ENCODE assay signal across 28 cellular contexts in the genomic region with DNA sequence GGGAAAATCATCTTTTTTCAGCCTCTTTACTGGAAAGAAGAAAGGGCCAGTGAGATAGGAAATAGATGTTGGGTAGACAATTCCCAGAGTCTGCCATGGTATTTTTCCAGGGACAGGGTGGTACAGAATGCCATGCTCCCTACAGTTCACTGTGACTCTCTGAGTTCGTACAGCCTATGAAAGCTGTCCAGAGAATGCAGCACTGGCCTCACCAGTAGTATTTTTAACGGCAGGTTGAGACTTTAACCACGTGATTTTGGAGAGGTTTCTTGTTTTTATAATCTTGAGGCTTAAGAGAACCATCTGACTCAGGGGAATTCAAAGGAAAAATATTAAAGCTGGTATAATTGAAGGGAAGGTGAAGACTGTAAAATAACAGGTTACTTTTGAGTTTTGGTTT.
"Had no signal": no experiment of that assay in that cellular context is flagged by ENCODE, and none has a peak within 500 bp of the region (broad histone marks: within the 10 kb centered on the region; RNA-seq: fewer than 3 reads in every experiment).

No MANE protein-coding gene starts in this region.

- H3K4me3 Mint-ChIP-seq: naive thymus-derived CD8-positive, alpha-beta T cell; natural killer cell treated with Interleukin-12 subunit alpha and Interleukin-12 subunit beta and Interleukin-15 and Interleukin-18, amount 100 ng/mL, for 72 hours; nephron progenitor cell; neural crest cell; stimulated activated effector memory CD8-positive, alpha-beta T cell treated with anti-CD3 and anti-CD28 coated beads, Interleukin-12 subunit alpha, Interleukin-12 subunit beta, amount 100 ng/mL, for 72 hours; stimulated activated naive B cell treated with anti-CD40 and anti-IgM and Interleukin-4, amounts not matched to agents 10 μg/mL and 1 μg/mL and 100 μg/mL, for 72 hours; stimulated activated naive CD8-positive, alpha-beta T cell treated with anti-CD3 and anti-CD28 coated beads, Interleukin-15, Interleukin-2, amounts not matched to agents 100 ng/mL and 50 ng/mL, for 24 hours; type B pancreatic cell had no signal

- H3K4me1 ChIP-seq: pancreas, prostate gland, right lobe of liver, stomach, transverse colon, upper lobe of right lung, uterus had no signal

- H3K27me3 Mint-ChIP-seq: natural killer cell treated with Interleukin-12 subunit alpha and Interleukin-12 subunit beta and Interleukin-15 and Interleukin-18, amount 100 ng/mL, for 72 hours; stimulated activated naive CD8-positive, alpha-beta T cell treated with anti-CD3 and anti-CD28 coated beads, Interleukin-15, Interleukin-2, amounts not matched to agents 100 ng/mL and 50 ng/mL, for 24 hours; type B pancreatic cell had no signal

- H3K27ac ChIP-seq: neutrophil, pancreas, prostate gland, right lobe of liver, sigmoid colon, stomach, tibial artery, transverse colon, upper lobe of right lung, uterus had no signal

- DNase-seq: naive thymus-derived CD8-positive, alpha-beta T cell; nephron progenitor cell; nucleus accumbens; pancreas; retina; right cardiac atrium; right lobe of liver; sigmoid colon; small intestine; stimulated activated CD4-positive, alpha-beta T cell treated with anti-CD3 and anti-CD28 coated beads, Interleukin-15, amount 100 ng/mL, for 24 hours; stimulated activated CD4-positive, alpha-beta T cell treated with anti-CD3 and anti-CD28 coated beads, Interleukin-2, amount 100 ng/mL, for 24 hours; stimulated activated CD4-positive, alpha-beta T cell treated with anti-CD3 and anti-CD28 coated beads, Interleukin-2, amount 100 ng/mL, for 48 hours; stimulated activated CD4-positive, alpha-beta T cell treated with anti-CD3 and anti-CD28 coated beads, Interleukin-4, amount 100 ng/mL, for 24 hours; stimulated activated naive B cell treated with anti-CD40 and anti-IgM and Interleukin-4, amounts not matched to agents 10 μg/mL and 1 μg/mL and 100 μg/mL, for 72 hours; stimulated activated naive CD4-positive, alpha-beta T cell treated with Interleukin-2 at 50 U/mL for 16 hours; stomach; tibial artery; transverse colon; upper lobe of right lung; uterus had no signal

- H3K36me3 ChIP-seq: neutrophil, pancreas, prostate gland, right lobe of liver, sigmoid colon, stomach, thoracic aorta, tibial artery, transverse colon, upper lobe of right lung, uterus had no signal

- H3K27me3 ChIP-seq: neutrophil, pancreas, right lobe of liver, sigmoid colon, stomach, tibial artery, transverse colon, upper lobe of right lung, uterus had no signal

- ATAC-seq: naive thymus-derived CD8-positive, alpha-beta T cell; natural killer cell treated with Interleukin-12 subunit alpha and Interleukin-12 subunit beta and Interleukin-15 and Interleukin-18, amount 100 ng/mL, for 72 hours; pancreas; right cardiac atrium; right lobe of liver; stimulated activated effector memory CD8-positive, alpha-beta T cell treated with anti-CD3 and anti-CD28 coated beads, Interleukin-12 subunit alpha, Interleukin-12 subunit beta, amount 100 ng/mL, for 72 hours; stimulated activated naive B cell treated with anti-CD40 and anti-IgM and Interleukin-4, amounts not matched to agents 10 μg/mL and 1 μg/mL and 100 μg/mL, for 72 hours; upper lobe of right lung had no signal

- H3K9me3 ChIP-seq: neutrophil, pancreas, prostate gland, right lobe of liver, sigmoid colon, stomach, thoracic aorta, tibial artery, transverse colon, upper lobe of right lung, uterus had no signal

- H3K4me1 Mint-ChIP-seq: naive thymus-derived CD8-positive, alpha-beta T cell; neural crest cell; stimulated activated effector memory CD8-positive, alpha-beta T cell treated with anti-CD3 and anti-CD28 coated beads, Interleukin-12 subunit alpha, Interleukin-12 subunit beta, amount 100 ng/mL, for 72 hours; stimulated activated naive B cell treated with anti-CD40 and anti-IgM and Interleukin-4, amounts not matched to agents 10 μg/mL and 1 μg/mL and 100 μg/mL, for 72 hours had no signal

- H3K36me3 Mint-ChIP-seq: naive thymus-derived CD8-positive, alpha-beta T cell; natural killer cell treated with Interleukin-12 subunit alpha and Interleukin-12 subunit beta and Interleukin-15 and Interleukin-18, amount 100 ng/mL, for 72 hours; stimulated activated effector memory CD8-positive, alpha-beta T cell treated with anti-CD3 and anti-CD28 coated beads, Interleukin-12 subunit alpha, Interleukin-12 subunit beta, amount 100 ng/mL, for 72 hours; stimulated activated naive B cell treated with anti-CD40 and anti-IgM and Interleukin-4, amounts not matched to agents 10 μg/mL and 1 μg/mL and 100 μg/mL, for 72 hours; type B pancreatic cell had no signal

- H3K27ac Mint-ChIP-seq: naive thymus-derived CD8-positive, alpha-beta T cell; natural killer cell treated with Interleukin-12 subunit alpha and Interleukin-12 subunit beta and Interleukin-15 and Interleukin-18, amount 100 ng/mL, for 72 hours; nephron progenitor cell; stimulated activated effector memory CD8-positive, alpha-beta T cell treated with anti-CD3 and anti-CD28 coated beads, Interleukin-12 subunit alpha, Interleukin-12 subunit beta, amount 100 ng/mL, for 72 hours; stimulated activated naive B cell treated with anti-CD40 and anti-IgM and Interleukin-4, amounts not matched to agents 10 μg/mL and 1 μg/mL and 100 μg/mL, for 72 hours; stimulated activated naive CD8-positive, alpha-beta T cell treated with anti-CD3 and anti-CD28 coated beads, Interleukin-15, Interleukin-2, amounts not matched to agents 100 ng/mL and 50 ng/mL, for 24 hours; type B pancreatic cell had no signal

- H3K4me3 ChIP-seq: pancreas, prostate gland, right lobe of liver, sigmoid colon, stomach, thoracic aorta, tibial artery, transverse colon, upper lobe of right lung, uterus had no signal

- H3K9me3 Mint-ChIP-seq: naive thymus-derived CD8-positive, alpha-beta T cell; nephron progenitor cell; neural crest cell; stimulated activated effector memory CD8-positive, alpha-beta T cell treated with anti-CD3 and anti-CD28 coated beads, Interleukin-12 subunit alpha, Interleukin-12 subunit beta, amount 100 ng/mL, for 72 hours; stimulated activated naive B cell treated with anti-CD40 and anti-IgM and Interleukin-4, amounts not matched to agents 10 μg/mL and 1 μg/mL and 100 μg/mL, for 72 hours; stimulated activated naive CD8-positive, alpha-beta T cell treated with anti-CD3 and anti-CD28 coated beads, Interleukin-15, Interleukin-2, amounts not matched to agents 100 ng/mL and 50 ng/mL, for 24 hours; type B pancreatic cell had no signal
